8 cellular contexts compared by ENCODE assay signal in genomic region chr6:12060780-12061619, GRCh38. TPM values are rescaled to one million over a fixed set of nuclear protein-coding genes. Genes with fewer than 3 reads are reported as not detected.
DNase-seq lines count a peak whose midpoint lies in the region; ATAC-seq and TF ChIP-seq lines count a peak whose summit lies in the region.

No MANE protein-coding gene starts in this region.

- H3K9me3 ChIP-seq in neutrophil (no peaks in the 10 kb centered on the region), thoracic aorta (no peaks in the 10 kb centered on the region)

- no peaks in the 10 kb centered on the region for H3K27me3 Mint-ChIP-seq in activated T-cell treated with anti-CD3 and anti-CD28 coated beads, Interleukin-2, amount 50 U/mL, for 4 hours (ENCODE audit: low read depth)

- no peaks in the 10 kb centered on the region for H3K36me3 ChIP-seq in neutrophil
- H3K36me3 ChIP-seq in thoracic aorta: no peaks in the 10 kb centered on the region

- peaks cover 28 to 37% of the 10 kb centered on the region in 2 experiments for H3K4me1 ChIP-seq in neutrophil (ENCODE audit: control insufficient read depth in 1 of 2, insufficient read depth in 1 of 2, low read depth in 1 of 2, low read length in 1 of 2)
- H3K4me1 ChIP-seq in thoracic aorta (ENCODE audit: control insufficient read depth in 1 of 2, low read depth in 2 of 2): peaks cover 7 to 17% of the 10 kb centered on the region in 2 donors

- H3K27ac ChIP-seq in neutrophil: peak overlapping the region; percentile 84
- H3K27ac ChIP-seq in thoracic aorta: no peak overlapping the region

- peaks cover 61% of the 10 kb centered on the region for H3K4me1 Mint-ChIP-seq in activated T-cell treated with anti-CD3 and anti-CD28 coated beads, Interleukin-2, amount 50 U/mL, for 4 hours (ENCODE audit: low read depth)

- H3K36me3 Mint-ChIP-seq in activated T-cell treated with anti-CD3 and anti-CD28 coated beads, Interleukin-2, amount 50 U/mL, for 4 hours (ENCODE audit: insufficient read depth): peaks cover 14% of the 10 kb centered on the region

- H3K4me3 Mint-ChIP-seq in activated T-cell treated with anti-CD3 and anti-CD28 coated beads, Interleukin-2, amount 50 U/mL, for 4 hours: peak overlapping the region; percentile 79

- DNase-seq in NCI-H774 (lab: John Stamatoyannopoulos, UW) (peak; percentile 64), foreskin melanocyte (peak; percentile 32), thoracic aorta (ENCODE audit: low spot score) (no peak), OCI-M2 (lab: John Stamatoyannopoulos, UW; ENCODE audit: unreplicated experiment) (no peak)
- DNase-seq in activated T-cell treated with anti-CD3 and anti-CD28 coated beads, Interleukin-2, amount 50 U/mL, for 4 hours: peak; percentile 58

- TF ChIP-seq CTCF in neutrophil (IDR thresholded peaks at IDR 0.05) (peak; percentile 27), thoracic aorta (IDR thresholded peaks at IDR 0.05) (no peak)

- H3K27me3 ChIP-seq in neutrophil: no peaks in the 10 kb centered on the region
- H3K27me3 ChIP-seq in thoracic aorta (replicated peaks; ENCODE audit: insufficient read depth): no peaks in the 10 kb centered on the region

- H3K4me3 ChIP-seq in neutrophil (ENCODE audit: low read depth in 1 of 2, low read length in 1 of 2) (peak overlapping the region; percentile 44 to 48), thoracic aorta (peak overlapping the region; percentile 44)

- H3K9me3 Mint-ChIP-seq in activated T-cell treated with anti-CD3 and anti-CD28 coated beads, Interleukin-2, amount 50 U/mL, for 4 hours: no peaks in the 10 kb centered on the region

- ATAC-seq in GM18498 (IDR thresholded peaks at IDR 0.05; ENCODE audit: unreplicated experiment): peak; percentile 75
- peak; percentile 73 for ATAC-seq in HG02884 (IDR thresholded peaks at IDR 0.05; ENCODE audit: unreplicated experiment)
- peak; percentile 91 for ATAC-seq in activated T-cell treated with anti-CD3 and anti-CD28 coated beads, Interleukin-2, amount 50 U/mL, for 4 hours
- ATAC-seq in thoracic aorta (ENCODE audit: insufficient number of reproducible peaks, low FRiP score, low read depth): no peak

RNA-seq across cellular contexts. Expression of gene HIVEP1, which starts 48.9 kb away (rescaled TPM):
- 10 to 100 TPM; 24.2 to 26.1 (median 25.8) TPM for total RNA-seq in activated T-cell treated with anti-CD3 and anti-CD28 coated beads, Interleukin-2, amount 50 U/mL, for 4 hours
- 10 to 100 TPM; 22.3 to 34.4 TPM for total RNA-seq in thoracic aorta

Comparison
In these comparisons a context has a peak if more than half of its experiments do, and no peak if none do; other contexts are left out.
1. DNase-seq: peak in NCI-H774 (single experiment), activated T-cell treated with anti-CD3 and anti-CD28 coated beads, Interleukin-2, amount 50 U/mL, for 4 hours (single experiment) and foreskin melanocyte (single experiment); none in thoracic aorta (single experiment) and OCI-M2 (single experiment).